In the genomic region with DNA sequence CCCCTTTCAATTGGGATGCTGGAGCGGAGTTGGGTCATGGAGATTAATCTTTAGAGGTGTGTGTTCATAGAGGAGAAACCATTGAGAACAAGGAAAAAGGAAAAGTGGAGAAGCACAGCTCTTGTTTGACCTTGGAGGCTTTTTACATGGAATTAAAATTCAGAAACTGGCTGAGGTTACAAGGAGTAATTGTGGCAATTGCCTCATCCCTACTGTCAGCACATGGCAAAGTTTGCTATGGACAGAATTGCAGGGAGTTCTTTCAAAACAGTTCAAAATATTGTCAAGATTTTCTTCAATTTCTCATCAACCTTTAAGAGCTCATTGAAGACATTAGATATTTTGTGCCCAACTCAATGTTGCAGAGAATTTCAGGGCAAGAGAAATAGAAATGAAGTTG, we compare ENCODE assay signal across 16 cellular contexts.
"Had no signal": no experiment of that assay in that cellular context is flagged by ENCODE, and none has a peak within 500 bp of the region (broad histone marks: within the 10 kb centered on the region; RNA-seq: fewer than 3 reads in every experiment).

No MANE protein-coding gene starts in this region.

- H3K9me3 ChIP-seq: mucosa of descending colon, prostate gland, testis had no signal

- H3K27me3 ChIP-seq: testis had no signal

- H3K4me3 Mint-ChIP-seq: activated CD8-positive, alpha-beta T cell treated with anti-CD3 and anti-CD28 coated beads for 36 hours; activated T-helper 1 cell treated with anti-CD3 and anti-CD28 coated beads, Interleukin-12 subunit alpha, Interleukin-12 subunit beta, Interleukin-2, Interleukin-4 antibody, amounts not matched to agents 30 ng/mL and 10 ng/mL and 1 ng/mL, durations not matched to agents 14 hours and 24 hours and 36 hours; central memory CD8-positive, alpha-beta T cell; dendritic cell treated with granulocyte-macrophage colony-stimulating factor and Interleukin-4, amounts not matched to agents 40 ng/mL and 50 ng/mL, for 4 days; effector memory CD8-positive, alpha-beta T cell; natural killer cell; stimulated activated naive CD8-positive, alpha-beta T cell treated with anti-CD3 and anti-CD28 coated beads, Interleukin-15, Interleukin-2, amounts not matched to agents 100 ng/mL and 50 ng/mL, for 24 hours had no signal

- H3K27ac ChIP-seq: prostate gland, testis had no signal

- ATAC-seq: activated CD8-positive, alpha-beta T cell treated with anti-CD3 and anti-CD28 coated beads for 36 hours; effector memory CD8-positive, alpha-beta T cell; left colon; mucosa of descending colon; natural killer cell had no signal

- H3K4me1 ChIP-seq: prostate gland, testis had no signal

- H3K4me1 Mint-ChIP-seq: central memory CD8-positive, alpha-beta T cell; natural killer cell had no signal

- H3K27ac Mint-ChIP-seq: activated CD8-positive, alpha-beta T cell treated with anti-CD3 and anti-CD28 coated beads for 36 hours; activated T-helper 1 cell treated with anti-CD3 and anti-CD28 coated beads, Interleukin-12 subunit alpha, Interleukin-12 subunit beta, Interleukin-2, Interleukin-4 antibody, amounts not matched to agents 30 ng/mL and 10 ng/mL and 1 ng/mL, durations not matched to agents 14 hours and 24 hours and 36 hours; dendritic cell treated with granulocyte-macrophage colony-stimulating factor and Interleukin-4, amounts not matched to agents 40 ng/mL and 50 ng/mL, for 4 days; effector memory CD8-positive, alpha-beta T cell; natural killer cell; stimulated activated naive CD8-positive, alpha-beta T cell treated with anti-CD3 and anti-CD28 coated beads, Interleukin-15, Interleukin-2, amounts not matched to agents 100 ng/mL and 50 ng/mL, for 24 hours had no signal

- H3K27me3 Mint-ChIP-seq: activated CD8-positive, alpha-beta T cell treated with anti-CD3 and anti-CD28 coated beads for 36 hours; central memory CD8-positive, alpha-beta T cell; dendritic cell treated with granulocyte-macrophage colony-stimulating factor and Interleukin-4, amounts not matched to agents 40 ng/mL and 50 ng/mL, for 4 days; effector memory CD8-positive, alpha-beta T cell; stimulated activated naive CD8-positive, alpha-beta T cell treated with anti-CD3 and anti-CD28 coated beads, Interleukin-15, Interleukin-2, amounts not matched to agents 100 ng/mL and 50 ng/mL, for 24 hours had no signal

- H3K4me3 ChIP-seq: mucosa of descending colon, prostate gland, testis had no signal

- DNase-seq: activated CD8-positive, alpha-beta memory T cell treated with anti-CD3 and anti-CD28 coated beads, Interleukin-2, amount 50 U/mL, for 4 hours; activated CD8-positive, alpha-beta T cell treated with anti-CD3 and anti-CD28 coated beads for 36 hours; activated naive CD4-positive, alpha-beta T cell treated with Interleukin-2 at 50 U/mL for 16 hours; effector memory CD8-positive, alpha-beta T cell; natural killer cell; nucleus accumbens; stimulated activated CD4-positive, alpha-beta T cell treated with anti-CD3 and anti-CD28 coated beads, Interleukin-4, amount 100 ng/mL, for 1 hour; stimulated activated CD8-positive, alpha-beta memory T cell treated with anti-CD3 and anti-CD28 coated beads, Interleukin-4, amount 100 ng/mL, for 48 hours had no signal

- H3K36me3 ChIP-seq: prostate gland had no signal
